ENCODE assay signal across 18 cellular contexts in genomic region chr1:20079661-20080305, GRCh38. TPM values are rescaled to one million over a fixed set of nuclear protein-coding genes. Genes with fewer than 3 reads are reported as not detected.
DNase-seq lines count a peak whose midpoint lies in the region; ATAC-seq and TF ChIP-seq lines count a peak whose summit lies in the region.
"Had no signal": no experiment of that assay in that cellular context is flagged by ENCODE, and none has a peak within 500 bp of the region (broad histone marks: within the 10 kb centered on the region; RNA-seq: fewer than 3 reads in every experiment).

No MANE protein-coding gene starts in this region.

- H3K9me3 Mint-ChIP-seq in natural killer cell = no peaks in the 10 kb centered on the region
- no peaks in the 10 kb centered on the region for H3K9me3 Mint-ChIP-seq in natural killer cell treated with Interleukin-12 subunit alpha and Interleukin-12 subunit beta and Interleukin-15 and Interleukin-18, amount 100 ng/mL, for 72 hours
- H3K9me3 Mint-ChIP-seq in activated CD4-positive, alpha-beta memory T cell treated with anti-CD3 and anti-CD28 coated beads, Interleukin-2, amount 10 ng/mL, durations not matched to agents 7 days and 5 days = no peaks in the 10 kb centered on the region
- H3K9me3 Mint-ChIP-seq: CD4-positive, CD25-positive, alpha-beta regulatory T cell had no signal

- ATAC-seq in natural killer cell (no peak), HG03442 (IDR thresholded peaks at IDR 0.05; ENCODE audit: unreplicated experiment) (no peak)
- no peak for ATAC-seq in natural killer cell treated with Interleukin-12 subunit alpha and Interleukin-12 subunit beta and Interleukin-15 and Interleukin-18, amount 100 ng/mL, for 72 hours
- ATAC-seq: K562, PC-3 had no signal

- POLR2A ChIA-PET in activated CD4-positive, alpha-beta memory T cell treated with anti-CD3 and anti-CD28 coated beads, Interleukin-2, amount 10 ng/mL, durations not matched to agents 7 days and 5 days (lab: Charles Lee) = no interaction called here

- H3K4me3 Mint-ChIP-seq in natural killer cell = peak overlapping the region; percentile 53
- no peak overlapping the region for H3K4me3 Mint-ChIP-seq in natural killer cell treated with Interleukin-12 subunit alpha and Interleukin-12 subunit beta and Interleukin-15 and Interleukin-18, amount 100 ng/mL, for 72 hours
- no peak overlapping the region for H3K4me3 Mint-ChIP-seq in activated CD4-positive, alpha-beta memory T cell treated with anti-CD3 and anti-CD28 coated beads, Interleukin-2, amount 10 ng/mL, durations not matched to agents 7 days and 5 days
- H3K4me3 Mint-ChIP-seq: CD4-positive, CD25-positive, alpha-beta regulatory T cell had no signal

- no peak overlapping the region for H3K27ac Mint-ChIP-seq in natural killer cell
- H3K27ac Mint-ChIP-seq in natural killer cell treated with Interleukin-12 subunit alpha and Interleukin-12 subunit beta and Interleukin-15 and Interleukin-18, amount 100 ng/mL, for 72 hours = no peak overlapping the region
- no peak overlapping the region for H3K27ac Mint-ChIP-seq in activated CD4-positive, alpha-beta memory T cell treated with anti-CD3 and anti-CD28 coated beads, Interleukin-2, amount 10 ng/mL, durations not matched to agents 7 days and 5 days
- H3K27ac Mint-ChIP-seq: CD4-positive, CD25-positive, alpha-beta regulatory T cell had no signal

- CTCF ChIA-PET in activated CD4-positive, alpha-beta memory T cell treated with anti-CD3 and anti-CD28 coated beads, Interleukin-2, amount 10 ng/mL, durations not matched to agents 7 days and 5 days (lab: Charles Lee) = interaction anchor here (0.7 kb wide), 2 partner anchors 12 to 34 kb away, joined by 3 to 4 read pairs; no protein-coding TSS in a partner anchor

- H3K27me3 Mint-ChIP-seq in natural killer cell (ENCODE audit: low read depth in 2 of 2) = peaks cover 38% of the 10 kb centered on the region in 2 donors
- peaks cover 33 to 37% of the 10 kb centered on the region in 2 donors for H3K27me3 Mint-ChIP-seq in natural killer cell treated with Interleukin-12 subunit alpha and Interleukin-12 subunit beta and Interleukin-15 and Interleukin-18, amount 100 ng/mL, for 72 hours
- peaks cover 44% of the 10 kb centered on the region for H3K27me3 Mint-ChIP-seq in activated CD4-positive, alpha-beta memory T cell treated with anti-CD3 and anti-CD28 coated beads, Interleukin-2, amount 10 ng/mL, durations not matched to agents 7 days and 5 days

- peaks cover 33 to 42% of the 10 kb centered on the region in 2 donors for H3K4me1 Mint-ChIP-seq in natural killer cell
- peaks cover 25 to 29% of the 10 kb centered on the region in 2 donors for H3K4me1 Mint-ChIP-seq in natural killer cell treated with Interleukin-12 subunit alpha and Interleukin-12 subunit beta and Interleukin-15 and Interleukin-18, amount 100 ng/mL, for 72 hours (ENCODE audit: low read depth in 2 of 2)
- peaks cover 17% of the 10 kb centered on the region for H3K4me1 Mint-ChIP-seq in activated CD4-positive, alpha-beta memory T cell treated with anti-CD3 and anti-CD28 coated beads, Interleukin-2, amount 10 ng/mL, durations not matched to agents 7 days and 5 days

- H3K36me3 Mint-ChIP-seq in natural killer cell = no peaks in the 10 kb centered on the region
- no peaks in the 10 kb centered on the region for H3K36me3 Mint-ChIP-seq in natural killer cell treated with Interleukin-12 subunit alpha and Interleukin-12 subunit beta and Interleukin-15 and Interleukin-18, amount 100 ng/mL, for 72 hours
- no peaks in the 10 kb centered on the region for H3K36me3 Mint-ChIP-seq in activated CD4-positive, alpha-beta memory T cell treated with anti-CD3 and anti-CD28 coated beads, Interleukin-2, amount 10 ng/mL, durations not matched to agents 7 days and 5 days (ENCODE audit: low read depth)
- H3K36me3 Mint-ChIP-seq: CD4-positive, CD25-positive, alpha-beta regulatory T cell had no signal

- no peak for TF ChIP-seq CTCF in natural killer cell (IDR thresholded peaks at IDR 0.05)
- no peak for TF ChIP-seq CTCF in GM13976 (IDR thresholded peaks at IDR 0.05; ENCODE audit: borderline replicate concordance, control extremely low read depth, extremely low read depth, insufficient read depth, missing control alignments)

- intact Hi-C loops in natural killer cell (cut with micrococcal nuclease) = no loop called here

- DNase-seq in natural killer cell = no peak
- no peak for DNase-seq in natural killer cell treated with Interleukin-12 subunit alpha and Interleukin-12 subunit beta and Interleukin-15 and Interleukin-18, amount 100 ng/mL, for 72 hours (ENCODE audit: low spot score)
- DNase-seq in RPMI8226 = peak; percentile 72
- DNase-seq in mesenteric fat pad (ENCODE audit: low spot score) = peak; percentile 79
- DNase-seq in activated CD4-positive, alpha-beta memory T cell treated with anti-CD3 and anti-CD28 coated beads, Interleukin-2, amount 10 ng/mL, durations not matched to agents 7 days and 5 days = no peak
- DNase-seq in GM13976 (ENCODE audit: low spot score) = no peak
- DNase-seq: CD4-positive, CD25-positive, alpha-beta regulatory T cell; COR-L47; DMS 273 treated with DMSO at 0.1 percent for 48 hours; NCI-H1417 treated with DMSO at 0.1 percent for 48 hours; NCI-H187 treated with DMSO at 0.1 percent for 48 hours; NCI-H2227 treated with DMSO at 0.1 percent for 48 hours; NCI-H510A treated with DMSO at 0.1 percent for 48 hours; NCI-H82 had no signal

- in situ Hi-C loops in GM13976 (cut with MboI; ENCODE audit: low sequenced_read_pairs, unreplicated experiment) = no loop called here

RNA-seq across cellular contexts. Expression of gene PLA2G5, which starts 9.8 kb away (rescaled TPM):
- total RNA-seq in natural killer cell = not detected
- total RNA-seq in natural killer cell treated with Interleukin-12 subunit alpha and Interleukin-12 subunit beta and Interleukin-15 and Interleukin-18, amount 100 ng/mL, for 72 hours = not detected
- 5.5 TPM for total RNA-seq in mesenteric fat pad
- total RNA-seq in activated CD4-positive, alpha-beta memory T cell treated with anti-CD3 and anti-CD28 coated beads, Interleukin-2, amount 10 ng/mL, durations not matched to agents 7 days and 5 days = not detected
- total RNA-seq: A673; CD4-positive, CD25-positive, alpha-beta regulatory T cell; K562; PC-3 had no signal

RNA-seq across cellular contexts. Expression of gene PLA2G2D, which starts 39.6 kb away (rescaled TPM):
- total RNA-seq in natural killer cell = not detected
- not detected for total RNA-seq in natural killer cell treated with Interleukin-12 subunit alpha and Interleukin-12 subunit beta and Interleukin-15 and Interleukin-18, amount 100 ng/mL, for 72 hours
- total RNA-seq in mesenteric fat pad = not detected
- not detected for total RNA-seq in activated CD4-positive, alpha-beta memory T cell treated with anti-CD3 and anti-CD28 coated beads, Interleukin-2, amount 10 ng/mL, durations not matched to agents 7 days and 5 days
- total RNA-seq: A673; CD4-positive, CD25-positive, alpha-beta regulatory T cell; K562; PC-3 had no signal

RNA-seq across cellular contexts. Expression of gene PLA2G2F, which starts 59.3 kb away (rescaled TPM):
- total RNA-seq in natural killer cell (not detected), mesenteric fat pad (not detected)
- total RNA-seq in natural killer cell treated with Interleukin-12 subunit alpha and Interleukin-12 subunit beta and Interleukin-15 and Interleukin-18, amount 100 ng/mL, for 72 hours = not detected
- not detected for total RNA-seq in activated CD4-positive, alpha-beta memory T cell treated with anti-CD3 and anti-CD28 coated beads, Interleukin-2, amount 10 ng/mL, durations not matched to agents 7 days and 5 days
- total RNA-seq: A673; CD4-positive, CD25-positive, alpha-beta regulatory T cell; K562 had no signal

Comparison
In these comparisons a context has a peak if more than half of its experiments do, and no peak if none do; other contexts are left out.
1. DNase-seq: peak in RPMI8226 (single experiment) and mesenteric fat pad (single experiment); none in natural killer cell (single experiment), natural killer cell treated with Interleukin-12 subunit alpha and Interleukin-12 subunit beta and Interleukin-15 and Interleukin-18, amount 100 ng/mL, for 72 hours (single experiment), activated CD4-positive, alpha-beta memory T cell treated with anti-CD3 and anti-CD28 coated beads, Interleukin-2, amount 10 ng/mL, durations not matched to agents 7 days and 5 days (single experiment) and GM13976 (single experiment).